In the genomic region with DNA sequence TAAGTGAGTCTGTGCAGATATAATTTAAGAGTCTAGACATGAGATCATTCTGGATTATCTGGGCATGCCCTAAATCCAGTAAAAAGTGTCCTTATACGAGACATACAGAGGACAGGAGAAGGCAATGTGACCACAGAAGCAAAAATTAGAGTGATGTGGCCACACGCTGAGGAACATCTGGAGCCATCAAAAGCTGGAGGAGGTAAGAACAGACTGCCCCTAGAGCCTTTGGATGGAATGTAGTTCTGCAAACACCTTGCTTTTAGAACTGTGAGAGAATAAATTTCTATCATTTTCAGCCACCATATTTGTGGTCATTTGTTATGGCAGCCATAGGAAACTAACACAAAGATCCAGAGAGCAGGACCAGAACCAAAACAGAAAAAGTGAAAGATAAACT, we compare ENCODE assay signal across 19 cellular contexts.
"Had no signal": no experiment of that assay in that cellular context is flagged by ENCODE, and none has a peak within 500 bp of the region (broad histone marks: within the 10 kb centered on the region; RNA-seq: fewer than 3 reads in every experiment).

No MANE protein-coding gene starts in this region.

- H3K4me3 Mint-ChIP-seq: activated CD4-positive, alpha-beta T cell treated with anti-CD3 and anti-CD28 coated beads, Interleukin-2, amount 10 ng/mL, durations not matched to agents 24 days and 14 days; activated CD8-positive, alpha-beta T cell treated with anti-CD3 and anti-CD28 coated beads, Interleukin-2, amount 10 ng/mL, durations not matched to agents 7 days and 5 days; activated naive CD8-positive, alpha-beta T cell; brain; effector memory CD8-positive, alpha-beta T cell; natural killer cell had no signal

- H3K27me3 Mint-ChIP-seq: activated CD4-positive, alpha-beta T cell treated with anti-CD3 and anti-CD28 coated beads, Interleukin-2, amount 10 ng/mL, durations not matched to agents 24 days and 14 days; activated naive CD8-positive, alpha-beta T cell; brain had no signal

- H3K27ac Mint-ChIP-seq: activated CD4-positive, alpha-beta T cell treated with anti-CD3 and anti-CD28 coated beads, Interleukin-2, amount 10 ng/mL, durations not matched to agents 24 days and 14 days; brain; effector memory CD8-positive, alpha-beta T cell; natural killer cell had no signal

- DNase-seq: activated CD4-positive, alpha-beta T cell treated with anti-CD3 and anti-CD28 coated beads, Interleukin-2, amount 10 ng/mL, durations not matched to agents 24 days and 14 days; activated CD4-positive, CD25-positive, alpha-beta regulatory T cell; activated CD8-positive, alpha-beta T cell treated with anti-CD3 and anti-CD28 coated beads, Interleukin-2, amount 10 ng/mL, durations not matched to agents 7 days and 5 days; activated gamma-delta T cell treated with Interleukin-2 at 50 U/mL for 16 hours; amygdala; effector memory CD8-positive, alpha-beta T cell; mesendoderm; natural killer cell; posterior cingulate gyrus; retina; small intestine; stimulated activated naive CD8-positive, alpha-beta T cell treated with anti-CD3 and anti-CD28 coated beads, Interleukin-15, Interleukin-2, amounts not matched to agents 100 U/mL and 50 U/mL, for 24 hours; SW 1271; upper lobe of left lung had no signal

- H3K4me2 ChIP-seq: hepatocyte had no signal

- ATAC-seq: activated CD8-positive, alpha-beta T cell treated with anti-CD3 and anti-CD28 coated beads, Interleukin-2, amount 10 ng/mL, durations not matched to agents 7 days and 5 days; effector memory CD8-positive, alpha-beta T cell; gastroesophageal sphincter; natural killer cell; stimulated activated naive CD8-positive, alpha-beta T cell treated with anti-CD3 and anti-CD28 coated beads, Interleukin-15, Interleukin-2, amounts not matched to agents 100 U/mL and 50 U/mL, for 24 hours had no signal

- H3K27ac ChIP-seq: epithelial cell of prostate, hepatocyte, upper lobe of left lung had no signal

- H3K27me3 ChIP-seq: gastroesophageal sphincter, hepatocyte, upper lobe of left lung had no signal

- H3K36me3 Mint-ChIP-seq: brain, natural killer cell had no signal

- H2AFZ ChIP-seq: hepatocyte had no signal

- H3K79me2 ChIP-seq: hepatocyte had no signal

- H3K9me3 ChIP-seq: gastroesophageal sphincter, upper lobe of left lung had no signal

- H3K4me3 ChIP-seq: gastroesophageal sphincter, hepatocyte, upper lobe of left lung had no signal

- H3K9me3 Mint-ChIP-seq: brain; effector memory CD8-positive, alpha-beta T cell; natural killer cell had no signal

- H3K36me3 ChIP-seq: gastroesophageal sphincter, upper lobe of left lung had no signal
